ENCODE assay signal across 1 cellular context in the genomic region with DNA sequence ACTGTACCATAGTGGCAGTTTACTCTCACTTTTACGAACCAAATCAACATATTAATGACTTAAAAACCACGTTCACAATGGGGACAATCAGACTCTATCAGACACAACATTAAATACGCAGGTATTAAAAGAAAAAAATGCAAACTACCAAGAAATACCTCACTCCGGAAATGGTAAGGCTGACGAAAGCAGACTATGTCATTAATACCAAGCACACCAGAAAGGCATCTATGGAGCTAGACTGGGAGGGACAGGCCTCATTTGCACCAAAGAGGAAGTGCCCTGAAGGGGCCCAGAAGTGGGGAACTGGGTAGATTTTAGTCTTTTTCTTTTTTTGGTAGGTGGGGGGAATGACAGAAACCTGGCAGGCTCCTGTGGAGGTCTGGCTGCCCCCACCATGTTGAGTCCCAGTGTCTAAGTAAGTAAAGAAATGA.
TF ChIP-seq lines count a peak whose summit lies in the region.

No MANE protein-coding gene starts in this region.

TF ChIP-seq in GM12878, 131 proteins besides CTCF, POLR2A, EP300 and RAD21 (continued from another document):
- TF ChIP-seq, protein P1, sequence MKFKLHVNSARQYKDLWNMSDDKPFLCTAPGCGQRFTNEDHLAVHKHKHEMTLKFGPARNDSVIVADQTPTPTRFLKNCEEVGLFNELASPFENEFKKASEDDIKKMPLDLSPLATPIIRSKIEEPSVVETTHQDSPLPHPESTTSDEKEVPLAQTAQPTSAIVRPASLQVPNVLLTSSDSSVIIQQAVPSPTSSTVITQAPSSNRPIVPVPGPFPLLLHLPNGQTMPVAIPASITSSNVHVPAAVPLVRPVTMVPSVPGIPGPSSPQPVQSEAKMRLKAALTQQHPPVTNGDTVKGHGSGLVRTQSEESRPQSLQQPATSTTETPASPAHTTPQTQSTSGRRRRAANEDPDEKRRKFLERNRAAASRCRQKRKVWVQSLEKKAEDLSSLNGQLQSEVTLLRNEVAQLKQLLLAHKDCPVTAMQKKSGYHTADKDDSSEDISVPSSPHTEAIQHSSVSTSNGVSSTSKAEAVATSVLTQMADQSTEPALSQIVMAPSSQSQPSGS (IDR thresholded peaks at IDR 0.05; ENCODE audit: low read length) = peak; percentile 59
- TF ChIP-seq SPI1 (IDR thresholded peaks at IDR 0.05; ENCODE audit: borderline replicate concordance, insufficient read depth, low read depth, low read length) (peak; percentile 97), IKZF1 (conservative IDR thresholded peaks at IDR 0.05) (no peak), ZNF207 (IDR thresholded peaks at IDR 0.05; ENCODE audit: borderline replicate concordance) (no peak), SMAD1 (IDR thresholded peaks at IDR 0.05; ENCODE audit: low read depth, partially characterized antibody) (no peak), CREB1 (IDR thresholded peaks at IDR 0.05; ENCODE audit: low read depth) (peak; percentile 88), ATF7 (IDR thresholded peaks at IDR 0.05; ENCODE audit: low read depth) (peak; percentile 44; the same call in 1 of the 2 replicates), KDM1A (IDR thresholded peaks at IDR 0.05; ENCODE audit: borderline replicate concordance) (no peak), SP1 (IDR thresholded peaks at IDR 0.05; ENCODE audit: low read depth, low read length) (peak; percentile 12)
- TF ChIP-seq, protein P2, sequence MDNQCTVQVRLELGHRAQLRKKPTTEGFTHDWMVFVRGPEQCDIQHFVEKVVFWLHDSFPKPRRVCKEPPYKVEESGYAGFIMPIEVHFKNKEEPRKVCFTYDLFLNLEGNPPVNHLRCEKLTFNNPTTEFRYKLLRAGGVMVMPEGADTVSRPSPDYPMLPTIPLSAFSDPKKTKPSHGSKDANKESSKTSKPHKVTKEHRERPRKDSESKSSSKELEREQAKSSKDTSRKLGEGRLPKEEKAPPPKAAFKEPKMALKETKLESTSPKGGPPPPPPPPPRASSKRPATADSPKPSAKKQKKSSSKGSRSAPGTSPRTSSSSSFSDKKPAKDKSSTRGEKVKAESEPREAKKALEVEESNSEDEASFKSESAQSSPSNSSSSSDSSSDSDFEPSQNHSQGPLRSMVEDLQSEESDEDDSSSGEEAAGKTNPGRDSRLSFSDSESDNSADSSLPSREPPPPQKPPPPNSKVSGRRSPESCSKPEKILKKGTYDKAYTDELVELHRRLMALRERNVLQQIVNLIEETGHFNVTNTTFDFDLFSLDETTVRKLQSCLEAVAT (IDR thresholded peaks at IDR 0.05) = no peak
